2 cellular contexts compared by ENCODE assay signal in genomic region chr9:38020251-38021076, GRCh38.
TF ChIP-seq lines count a peak whose summit lies in the region.

No MANE protein-coding gene starts in this region.

TF ChIP-seq in SK-N-SH, 30 proteins besides CTCF, POLR2A, EP300 and RAD21 (continued from another document):
- TF ChIP-seq TAF1 (IDR thresholded peaks at IDR 0.05; ENCODE audit: borderline replicate concordance, low read depth, low read length) = no peak
- TF ChIP-seq RCOR1 (IDR thresholded peaks at IDR 0.05; ENCODE audit: low read length) = no peak
- TF ChIP-seq TCF12 (IDR thresholded peaks at IDR 0.05) = no peak
- TF ChIP-seq SMC3 (IDR thresholded peaks at IDR 0.05; ENCODE audit: low read depth, low read length) = no peak

TF ChIP-seq in SK-N-SH treated with all-trans-retinoic acid at 6 μM for 48 hours, 23 proteins besides CTCF, POLR2A, EP300 and RAD21 (continued from another document):
- no peak for TF ChIP-seq CREB5 (CRISPR knock-in tag; IDR thresholded peaks at IDR 0.05; ENCODE audit: low read depth)
- TF ChIP-seq POU6F1 (CRISPR knock-in tag; IDR thresholded peaks at IDR 0.05; ENCODE audit: borderline replicate concordance, low read depth) = no peak
- no peak for TF ChIP-seq PATZ1 (CRISPR knock-in tag; IDR thresholded peaks at IDR 0.05; ENCODE audit: borderline replicate concordance)
- TF ChIP-seq RARB (CRISPR knock-in tag; IDR thresholded peaks at IDR 0.05) = no peak
- TF ChIP-seq TCF4 (CRISPR knock-in tag; IDR thresholded peaks at IDR 0.05; ENCODE audit: borderline replicate concordance) = no peak
- TF ChIP-seq ZC3H10 (CRISPR knock-in tag; IDR thresholded peaks at IDR 0.05) = no peak
- TF ChIP-seq PPARA (CRISPR knock-in tag; IDR thresholded peaks at IDR 0.05; ENCODE audit: borderline replicate concordance) = no peak
- TF ChIP-seq CSRNP3 (CRISPR knock-in tag; IDR thresholded peaks at IDR 0.05) = no peak
- no peak for TF ChIP-seq ZNF565 (CRISPR knock-in tag; conservative IDR thresholded peaks at IDR 0.05; ENCODE audit: low read depth)
TF ChIP-seq in SK-N-SH treated with all-trans-retinoic acid at 6 μM for 48 hours: peak in this region for 0.
